ENCODE assay signal across 9 cellular contexts in genomic region chr19:15419413-15420025, GRCh38. TPM values are rescaled to one million over a fixed set of nuclear protein-coding genes. Genes with fewer than 3 reads are reported as not detected.
A peak's percentile ranks its signal among the peaks of the same experiment; 100 is the strongest.
DNase-seq lines count a peak whose midpoint lies in the region; ATAC-seq and TF ChIP-seq lines count a peak whose summit lies in the region.
"Had no signal": no experiment of that assay in that cellular context is flagged by ENCODE, and none has a peak within 500 bp of the region (broad histone marks: within the 10 kb centered on the region; RNA-seq: fewer than 3 reads in every experiment).

No MANE protein-coding gene starts in this region.

- peak overlapping the region; percentile 78 for H3K4me3 ChIP-seq in RWPE2 (ENCODE audit: severe bottlenecking)
- peak overlapping the region; percentile 78 to 100 (median 87) for H3K4me3 ChIP-seq in skeletal muscle tissue (ENCODE audit: low read length in 3 of 3)

- peak; percentile 18 for DNase-seq in NCI-H1694 treated with DMSO at 0.1 percent for 48 hours (lab: John Stamatoyannopoulos, UW)
- DNase-seq in NCI-H1694 (lab: John Stamatoyannopoulos, UW), result no peak
- DNase-seq in RWPE2 (ENCODE audit: low spot score), result no peak
- peak; percentile 18 for DNase-seq in fibroblast of gingiva (ENCODE audit: low read depth)
- no peak for DNase-seq in dedifferentiated amniotic fluid mesenchymal stem cell (ENCODE audit: extremely low spot score)
- DNase-seq in NCI-H1417 treated with DMSO at 0.1 percent for 48 hours (lab: John Stamatoyannopoulos, UW), result no peak
- DNase-seq in GM10266 (ENCODE audit: extremely low spot score), result no peak

- H3K27me3 ChIP-seq in RWPE2 (ENCODE audit: insufficient read depth, poor library complexity, severe bottlenecking) (no peaks in the 10 kb centered on the region), skeletal muscle tissue (ENCODE audit: control insufficient read depth in 3 of 3, insufficient read depth in 3 of 3, low read length in 3 of 3) (no peaks in the 10 kb centered on the region)

- H3K9ac ChIP-seq in skeletal muscle tissue (ENCODE audit: low read depth in 1 of 3, low read length in 3 of 3), result peak overlapping the region; percentile 70 to 84 (median 80)

- ATAC-seq in RWPE2 (ENCODE audit: low read depth), result no peak

- H3K9me3 ChIP-seq in RWPE2 (ENCODE audit: severe bottlenecking) (peaks cover 4% of the 10 kb centered on the region), skeletal muscle tissue (ENCODE audit: control insufficient read depth in 3 of 3, low read length in 3 of 3) (no peaks in the 10 kb centered on the region)

- H3K4me1 ChIP-seq in RWPE2 (ENCODE audit: insufficient read depth, poor library complexity, severe bottlenecking), result no peaks in the 10 kb centered on the region
- H3K4me1 ChIP-seq in skeletal muscle tissue (ENCODE audit: control insufficient read depth in 3 of 3, insufficient read depth in 3 of 3, low read length in 3 of 3), result peaks cover 39 to 66% (median 42%) of the 10 kb centered on the region in 3 donors

- peak; percentile 45 for TF ChIP-seq CTCF in RWPE2 (IDR thresholded peaks at IDR 0.05; ENCODE audit: poor library complexity, severe bottlenecking)
- TF ChIP-seq CTCF in GM10266 (IDR thresholded peaks at IDR 0.05; ENCODE audit: control insufficient read depth, insufficient read depth, low read depth, missing control alignments), result no peak

- H3K36me3 ChIP-seq in RWPE2 (ENCODE audit: low read depth) (peaks cover 40% of the 10 kb centered on the region), skeletal muscle tissue (ENCODE audit: control insufficient read depth in 3 of 3, insufficient read depth in 3 of 3, low read length in 3 of 3) (peaks cover 16 to 25% (median 24%) of the 10 kb centered on the region in 3 donors)

- H3K27ac ChIP-seq in RWPE2 (ENCODE audit: poor library complexity, severe bottlenecking) (peak overlapping the region; percentile 8), skeletal muscle tissue (ENCODE audit: low read depth, low read length) (no peak overlapping the region)

RNA-seq across cellular contexts. Expression of gene AKAP8L, which starts 0.7 kb away (rescaled TPM):
- total RNA-seq in skeletal muscle tissue, result 39.1 TPM

RNA-seq across cellular contexts. Expression of gene WIZ, which starts 30.2 kb away (rescaled TPM):
- total RNA-seq in skeletal muscle tissue, result 3.7 TPM

RNA-seq across cellular contexts. Expression of gene AKAP8, which starts 39.9 kb away (rescaled TPM):
- total RNA-seq in skeletal muscle tissue, result 13.6 TPM

RNA-seq across cellular contexts. Expression of gene RASAL3, which starts 44.8 kb away (rescaled TPM):
- total RNA-seq in skeletal muscle tissue, result 0.52 TPM

RNA-seq across cellular contexts. Expression of gene PGLYRP2, which starts 59.8 kb away (rescaled TPM):
- not detected for total RNA-seq in skeletal muscle tissue
- total RNA-seq: renal cortical epithelial cell had no signal

Comparison
In these comparisons a context has a peak if more than half of its experiments do, and no peak if none do; other contexts are left out.
1. DNase-seq: peak in NCI-H1694 treated with DMSO at 0.1 percent for 48 hours (single experiment) and fibroblast of gingiva (single experiment); none in NCI-H1694 (single experiment), RWPE2 (single experiment), dedifferentiated amniotic fluid mesenchymal stem cell (single experiment), NCI-H1417 treated with DMSO at 0.1 percent for 48 hours (single experiment) and GM10266 (single experiment).